Comparison of ENCODE assay signal across 23 cellular contexts in genomic region chrX:23879380-23880090, GRCh38. TPM values are rescaled to one million over a fixed set of nuclear protein-coding genes. Genes with fewer than 3 reads are reported as not detected.
DNase-seq lines count a peak whose midpoint lies in the region; ATAC-seq, FAIRE-seq and TF ChIP-seq lines count a peak whose summit lies in the region.
"Had no signal": no experiment of that assay in that cellular context is flagged by ENCODE, and none has a peak within 500 bp of the region (broad histone marks: within the 10 kb centered on the region; RNA-seq: fewer than 3 reads in every experiment).

No MANE protein-coding gene starts in this region.

- H3K36me3 ChIP-seq in Panc1 (ENCODE audit: control insufficient read depth, insufficient read depth, low read length) (no peaks in the 10 kb centered on the region), HepG2 (replicated peaks in 1 of 2; ENCODE audit: control insufficient read depth in 1 of 2, insufficient read depth in 2 of 2, low read length in 2 of 2) (no peaks in the 10 kb centered on the region)
- H3K36me3 ChIP-seq: BE2C, SJSA1 had no signal

- H3K27me3 ChIP-seq in Panc1 (ENCODE audit: control insufficient read depth, insufficient read depth, low read length) (no peaks in the 10 kb centered on the region), HepG2 (ENCODE audit: control insufficient read depth in 1 of 2, insufficient read depth in 2 of 2, low read length in 2 of 2) (no peaks in the 10 kb centered on the region)
- H3K27me3 ChIP-seq: BE2C, SJSA1 had no signal

- no peak for TF ChIP-seq EP300 in A549 (IDR thresholded peaks at IDR 0.05)
- TF ChIP-seq EP300 in HepG2 (IDR thresholded peaks at IDR 0.05; ENCODE audit: low read depth in 2 of 2, low read length in 2 of 2), result no peak
- TF ChIP-seq EP300 in HepG2 (CRISPR knock-in tag; IDR thresholded peaks at IDR 0.05; ENCODE audit: borderline replicate concordance), result no peak

- no peaks in the 10 kb centered on the region for H3K9me3 ChIP-seq in A549
- no peaks in the 10 kb centered on the region for H3K9me3 ChIP-seq in Panc1 (ENCODE audit: control insufficient read depth, insufficient read depth, low read depth, low read length)
- H3K9me3 ChIP-seq in HepG2 (ENCODE audit: low read length), result no peaks in the 10 kb centered on the region
- H3K9me3 ChIP-seq: BE2C, SJSA1 had no signal

- H3K4me3 ChIP-seq in A549, result no peak overlapping the region
- H3K4me3 ChIP-seq in Panc1 (ENCODE audit: low read depth in 2 of 2, low read length in 2 of 2), result no peak overlapping the region
- H3K4me3 ChIP-seq in HepG2 (replicated peaks in 1 of 3; ENCODE audit: insufficient read depth in 1 of 3, low read depth in 2 of 3, low read length in 3 of 3), result no peak overlapping the region
- H3K4me3 ChIP-seq: SJSA1 had no signal

- DNase-seq in A549 (ENCODE audit: low read depth in 1 of 2, low spot score in 1 of 2), result no peak
- DNase-seq in Panc1 (ENCODE audit: low read depth, low spot score), result no peak
- no peak for DNase-seq in HepG2 (ENCODE audit: low spot score)
- no peak for DNase-seq in neural crest cell (ENCODE audit: low read depth, low spot score)
- DNase-seq in HTR-8/SVneo (ENCODE audit: insufficient read length, low spot score), result no peak
- DNase-seq in cerebellum (ENCODE audit: low spot score), result no peak
- DNase-seq in Right ventricle myocardium superior, result no peak
- DNase-seq: BE2C, DMS53, GDM1, Kasumi-1, NCI-H1694 treated with DMSO at 0.1 percent for 48 hours, NCI-H2081 treated with DMSO at 0.1 percent for 48 hours, NCI-H2227 treated with DMSO at 0.1 percent for 48 hours, NCI-H510A, NCI-H774 had no signal

- intact Hi-C loops in Panc1 (cut with micrococcal nuclease; ENCODE audit: unreplicated experiment), result no loop called here
- intact Hi-C loops in HepG2 (cut with micrococcal nuclease; ENCODE audit: unreplicated experiment), result no loop called here
- intact Hi-C loops in Right ventricle myocardium superior (cut with DNase I), result no loop called here

- peaks cover 15% of the 10 kb centered on the region for H3K4me1 Mint-ChIP-seq in neural crest cell

- BruUV-seq in Panc1 (replicated peaks; lab: Mats Ljungman, UMichigan), result no TSS peak
- no TSS peak for BruUV-seq in HepG2 (replicated peaks; lab: Mats Ljungman, UMichigan)

- peak overlapping the region; percentile 43 for H3K27ac Mint-ChIP-seq in neural crest cell (ENCODE audit: unreplicated experiment)

- TF ChIP-seq POLR2A in A549 (IDR thresholded peaks at IDR 0.05; ENCODE audit: low read length), result no peak
- no peak for TF ChIP-seq POLR2A in HepG2 (IDR thresholded peaks at IDR 0.05; ENCODE audit: insufficient read depth in 1 of 2, low read depth in 2 of 2, low read length in 2 of 2)

- CTCF ChIA-PET in A549 (lab: Yijun Ruan, JAX), result interaction anchor here (0.6 to 2.2 kb wide), 3 partner anchors 13 to 189 kb away, joined by 3 to 10 read pairs (median 9); no protein-coding TSS in a partner anchor
- CTCF ChIA-PET in Panc1 (lab: Charles Lee), result no interaction called here
- CTCF ChIA-PET in HepG2 (lab: Yijun Ruan, JAX; ENCODE audit: low intra/inter-chr PET ratio, low total read pairs), result no interaction called here

- no peaks in the 10 kb centered on the region for H3K27me3 Mint-ChIP-seq in neural crest cell (ENCODE audit: low read depth)

- POLR2A ChIA-PET in A549 (lab: Yijun Ruan, JAX) (interaction anchor here (1.0 kb wide), 1 partner anchor 97 kb away, joined by 4 read pairs; the partner anchor contains the start of gene SAT1), Panc1 (lab: Charles Lee) (interaction anchor here (0.7 kb wide), 1 partner anchor 10 kb away, joined by 4 read pairs; no protein-coding TSS in a partner anchor), HepG2 (lab: Yijun Ruan, JAX) (interaction anchor here (1.8 kb wide), 1 partner anchor 97 kb away, joined by 8 read pairs; the partner anchor contains the start of gene SAT1)

- no peak overlapping the region for H3K4me3 Mint-ChIP-seq in neural crest cell

- no peaks in the 10 kb centered on the region for H3K9me3 Mint-ChIP-seq in neural crest cell

- FAIRE-seq in A549 (lab: Jason Lieb, UNC), result no peak
- no peak for FAIRE-seq in HepG2 (lab: Jason Lieb, UNC)
- FAIRE-seq in HTR-8/SVneo (lab: Jason Lieb, UNC), result no peak
- FAIRE-seq: A204.1, D721Med, GM18507, RCC 7860 had no signal

- no peaks in the 10 kb centered on the region for H3K79me2 ChIP-seq in HepG2 (ENCODE audit: insufficient read depth, low read length)

- TF ChIP-seq CTCF in A549 (IDR thresholded peaks at IDR 0.05), result no peak
- no peak for TF ChIP-seq CTCF in Panc1 (IDR thresholded peaks at IDR 0.05)
- no peak for TF ChIP-seq CTCF in HepG2 (CRISPR knock-in tag; IDR thresholded peaks at IDR 0.05)
- TF ChIP-seq CTCF in neural crest cell (conservative IDR thresholded peaks at IDR 0.05), result no peak

- H3K4me2 ChIP-seq in A549 (peak overlapping the region; percentile 36; the same call in 1 of the 3 replicates), HepG2 (ENCODE audit: low read depth, low read length) (no peak overlapping the region)

- 35% methylated on average over 2 of the region's 2 CpGs for WGBS in A549 (ENCODE audit: missing lambda C conversion rate)
- WGBS in HepG2 (ENCODE audit: low lambda C conversion rate), result 49% methylated on average over 2 of the region's 2 CpGs

- H2AFZ ChIP-seq in HepG2 (ENCODE audit: low read length), result no peak overlapping the region

- H4K20me1 ChIP-seq in HepG2 (ENCODE audit: insufficient read depth, low read length), result no peaks in the 10 kb centered on the region

- peaks cover 2% of the 10 kb centered on the region for H3K36me3 Mint-ChIP-seq in neural crest cell (ENCODE audit: low read depth)

- peak overlapping the region; percentile 46 to 76; a peak in 4 of 6 replicates for H3K27ac ChIP-seq in A549
- peak overlapping the region; percentile 23; the same call in 1 of the 2 replicates for H3K27ac ChIP-seq in Panc1 (ENCODE audit: low read length)
- no peak overlapping the region for H3K27ac ChIP-seq in HepG2 (ENCODE audit: extremely low read length, insufficient read depth, low read length)
- H3K27ac ChIP-seq: SJSA1 had no signal

- no peak for TF ChIP-seq RAD21 in A549 (conservative IDR thresholded peaks at IDR 0.05 in 1 of 2, IDR thresholded peaks at IDR 0.05 in 1 of 2)
- no peak for TF ChIP-seq RAD21 in HepG2 (CRISPR knock-in tag; IDR thresholded peaks at IDR 0.05)

- no peak overlapping the region for H3K9ac ChIP-seq in HepG2 (ENCODE audit: insufficient read depth, low read depth, low read length)

- in situ Hi-C loops in Panc1 (cut with HindIII; ENCODE audit: low pct_unique_long_range_greater_than_20kb, low sequenced_read_pairs), result no loop called here
- in situ Hi-C loops in HepG2 (cut with HindIII; ENCODE audit: extremely low pct_ligation_motif_present, low pct_unique_long_range_greater_than_20kb), result no loop called here

- peaks cover 42% of the 10 kb centered on the region for H3K4me1 ChIP-seq in A549
- H3K4me1 ChIP-seq in Panc1 (ENCODE audit: control insufficient read depth, insufficient read depth, low read length), result peaks cover 10% of the 10 kb centered on the region
- H3K4me1 ChIP-seq in HepG2 (ENCODE audit: insufficient read depth, low read length), result peaks cover 16% of the 10 kb centered on the region
- H3K4me1 ChIP-seq: BE2C had no signal

- ATAC-seq in A549 (no peak), Panc1 (no peak), HepG2 (no peak), GM21526 (IDR thresholded peaks at IDR 0.05; ENCODE audit: low FRiP score, unreplicated experiment) (no peak), Right ventricle myocardium superior (ENCODE audit: poor library complexity) (no peak)

RNA-seq across cellular contexts. Expression of gene APOO, which starts 28.2 kb away (rescaled TPM):
- polyA plus RNA-seq in A549 (2011; rRNA removed), result 48.5 and 59.4 TPM in 2 replicates
- polyA plus RNA-seq in A549 (2012; cell fraction: cytosol; rRNA removed), result 30.5 and 33.8 TPM in 2 replicates
- 10.6 and 10.7 TPM in 2 replicates for polyA plus RNA-seq in A549 (2012; cell fraction: nucleus; rRNA removed)
- 33.3 to 35.1 TPM (median 33.5 TPM) in 3 replicates for polyA plus RNA-seq in A549 (2017; fragmentation: RNase III; extraction: RNeasy Plus Mini Kit Qiagen cat#74134 plus additional on column Dnase treatment)
- polyA minus RNA-seq in A549 (2011; rRNA and poly(A)+ RNA removed), result 9.4 and 9.8 TPM in 2 replicates
- total RNA-seq in Panc1 (2021; ENCODE audit: unreplicated experiment), result 36.8 TPM
- 23.2 TPM for polyA plus RNA-seq in Panc1 (2012; ENCODE audit: insufficient read length)
- 22.1 and 27.8 TPM in 2 replicates for total RNA-seq in HepG2 (2016; rRNA removed; fragmentation: Illumina TruSeq; extraction: Trizol)
- 6.1 and 11.7 TPM in 2 replicates for total RNA-seq in HepG2 (2016; cell fraction: cytosol; rRNA removed; fragmentation: Illumina TruSeq; extraction: Trizol; ENCODE audit: low read depth)
- total RNA-seq in HepG2 (2016; cell fraction: insoluble cytoplasmic fraction; rRNA removed; fragmentation: Illumina TruSeq; extraction: Trizol), result 18.2 and 21.4 TPM in 2 replicates
- total RNA-seq in HepG2 (2016; cell fraction: membrane; rRNA removed; fragmentation: Illumina TruSeq; extraction: Trizol), result 11.4 and 12.0 TPM in 2 replicates
- 11.2 and 13.5 TPM in 2 replicates for total RNA-seq in HepG2 (2016; cell fraction: nucleus; rRNA removed; fragmentation: Illumina TruSeq; extraction: Trizol)
- 9.7 and 9.9 TPM in 2 replicates for polyA plus RNA-seq in HepG2 (2011; rRNA removed)
- polyA plus RNA-seq in HepG2 (2011; cell fraction: cytosol; rRNA removed), result 6.1 and 8.9 TPM in 2 replicates
- polyA plus RNA-seq in HepG2 (2011; cell fraction: nucleus; rRNA removed), result 1.6 and 2.5 TPM in 2 replicates
- polyA plus RNA-seq in HepG2 (2012), result 9.8 and 14.9 TPM in 2 replicates
- 5.3 and 7.4 TPM in 2 replicates for polyA plus RNA-seq in HepG2 (2016; cell fraction: cytosol; fragmentation: Illumina TruSeq; extraction: Trizol; ENCODE audit: low read depth)
- 23.0 and 23.5 TPM in 2 replicates for polyA plus RNA-seq in HepG2 (2016; cell fraction: insoluble cytoplasmic fraction; fragmentation: Illumina TruSeq; extraction: Trizol; ENCODE audit: low read depth)
- polyA plus RNA-seq in HepG2 (2016; cell fraction: membrane; fragmentation: Illumina TruSeq; extraction: Trizol; ENCODE audit: low read depth), result 8.0 and 10.7 TPM in 2 replicates
- polyA plus RNA-seq in HepG2 (2016; cell fraction: nucleus; fragmentation: Illumina TruSeq; extraction: Trizol; ENCODE audit: insufficient read depth, low read depth), result 14.6 and 17.4 TPM in 2 replicates
- 1.3 and 10.9 TPM in 2 replicates for polyA minus RNA-seq in HepG2 (2011; rRNA and poly(A)+ RNA removed; ENCODE audit: low replicate concordance)
- polyA minus RNA-seq in HepG2 (2011; cell fraction: cytosol; rRNA and poly(A)+ RNA removed), result 2.9 and 3.3 TPM in 2 replicates
- polyA minus RNA-seq in HepG2 (2011; cell fraction: nucleus; rRNA and poly(A)+ RNA removed), result 2.1 and 3.2 TPM in 2 replicates
- total RNA-seq in neural crest cell, result 91.0 and 103 TPM in 2 replicates
- total RNA-seq in cerebellum, result 17.7 TPM
- 112 TPM for total RNA-seq in Right ventricle myocardium superior

RNA-seq across cellular contexts. Expression of gene CXorf58, which starts 28.3 kb away (rescaled TPM):
- polyA plus RNA-seq in A549 (2011; rRNA removed) (0.37 and 0.47 TPM in 2 replicates), A549 (2017; fragmentation: RNase III; extraction: RNeasy Plus Mini Kit Qiagen cat#74134 plus additional on column Dnase treatment) (0.07 to 0.16 TPM (median 0.15 TPM) in 3 replicates), HepG2 (2011; rRNA removed) (not detected in 2 replicates)
- polyA plus RNA-seq in A549 (2012; cell fraction: cytosol; rRNA removed), result 0.04 and 0.09 TPM in 2 replicates
- polyA plus RNA-seq in A549 (2012; cell fraction: nucleus; rRNA removed), result 0.02 and 0.10 TPM in 2 replicates
- not detected in 2 replicates for polyA minus RNA-seq in A549 (2011; rRNA and poly(A)+ RNA removed)
- total RNA-seq in Panc1 (2021; ENCODE audit: unreplicated experiment) (0.41 TPM), HepG2 (2016; rRNA removed; fragmentation: Illumina TruSeq; extraction: Trizol) (not detected in 2 replicates), neural crest cell (0.26 TPM in 1 of 2 replicates, not detected in the other), cerebellum (0.27 TPM), Right ventricle myocardium superior (0.22 TPM)
- polyA plus RNA-seq in Panc1 (2012; ENCODE audit: insufficient read length), result 0.13 TPM
- not detected in 2 replicates for total RNA-seq in HepG2 (2016; cell fraction: cytosol; rRNA removed; fragmentation: Illumina TruSeq; extraction: Trizol; ENCODE audit: low read depth)
- not detected in 2 replicates for total RNA-seq in HepG2 (2016; cell fraction: insoluble cytoplasmic fraction; rRNA removed; fragmentation: Illumina TruSeq; extraction: Trizol)
- total RNA-seq in HepG2 (2016; cell fraction: membrane; rRNA removed; fragmentation: Illumina TruSeq; extraction: Trizol), result not detected in 2 replicates
- total RNA-seq in HepG2 (2016; cell fraction: nucleus; rRNA removed; fragmentation: Illumina TruSeq; extraction: Trizol), result not detected in 2 replicates
- polyA plus RNA-seq in HepG2 (2011; cell fraction: cytosol; rRNA removed), result not detected in 2 replicates
- not detected in 2 replicates for polyA plus RNA-seq in HepG2 (2011; cell fraction: nucleus; rRNA removed)
- not detected in 2 replicates for polyA plus RNA-seq in HepG2 (2012)
- not detected in 2 replicates for polyA plus RNA-seq in HepG2 (2016; cell fraction: cytosol; fragmentation: Illumina TruSeq; extraction: Trizol; ENCODE audit: low read depth)
- polyA plus RNA-seq in HepG2 (2016; cell fraction: insoluble cytoplasmic fraction; fragmentation: Illumina TruSeq; extraction: Trizol; ENCODE audit: low read depth), result not detected in 2 replicates
- not detected in 2 replicates for polyA plus RNA-seq in HepG2 (2016; cell fraction: membrane; fragmentation: Illumina TruSeq; extraction: Trizol; ENCODE audit: low read depth)
- polyA plus RNA-seq in HepG2 (2016; cell fraction: nucleus; fragmentation: Illumina TruSeq; extraction: Trizol; ENCODE audit: insufficient read depth, low read depth), result not detected in 2 replicates
- polyA minus RNA-seq in HepG2 (2011; rRNA and poly(A)+ RNA removed; ENCODE audit: low replicate concordance), result not detected in 2 replicates
- not detected in 2 replicates for polyA minus RNA-seq in HepG2 (2011; cell fraction: cytosol; rRNA and poly(A)+ RNA removed)
- polyA minus RNA-seq in HepG2 (2011; cell fraction: nucleus; rRNA and poly(A)+ RNA removed), result not detected in 2 replicates
- total RNA-seq: MCF 10A, SJSA1 had no signal
